23 cellular contexts compared by ENCODE assay signal in genomic region chr1:202821467-202821866, GRCh38. TPM values are rescaled to one million over a fixed set of nuclear protein-coding genes. Genes with fewer than 3 reads are reported as not detected.
DNase-seq lines count a peak whose midpoint lies in the region; ATAC-seq and TF ChIP-seq lines count a peak whose summit lies in the region.
"Had no signal": no experiment of that assay in that cellular context is flagged by ENCODE, and none has a peak within 500 bp of the region (broad histone marks: within the 10 kb centered on the region; RNA-seq: fewer than 3 reads in every experiment).

No MANE protein-coding gene starts in this region.

- peaks cover 6% of the 10 kb centered on the region for H3K4me1 ChIP-seq in GM23248 (ENCODE audit: insufficient read depth)
- peaks cover 6% of the 10 kb centered on the region for H3K4me1 ChIP-seq in smooth muscle cell (ENCODE audit: low read depth)
- H3K4me1 ChIP-seq: upper lobe of left lung had no signal

- no peak for ATAC-seq in HG03342 (IDR thresholded peaks at IDR 0.05; ENCODE audit: unreplicated experiment)
- ATAC-seq: left lobe of liver; natural killer cell treated with Interleukin-12 subunit alpha and Interleukin-12 subunit beta and Interleukin-15 and Interleukin-18, amount 100 ng/mL, for 72 hours had no signal

- peaks cover 2% of the 10 kb centered on the region for H3K27me3 ChIP-seq in GM23248 (replicated peaks; ENCODE audit: insufficient read depth)
- no peaks in the 10 kb centered on the region for H3K27me3 ChIP-seq in smooth muscle cell (ENCODE audit: low read depth)
- H3K27me3 ChIP-seq: upper lobe of left lung had no signal

- peak overlapping the region; percentile 22 for H3K4me2 ChIP-seq in GM23248 (ENCODE audit: unreplicated experiment)
- peak overlapping the region; percentile 56 for H3K4me2 ChIP-seq in smooth muscle cell

- no peaks in the 10 kb centered on the region for H3K9me3 ChIP-seq in GM23248 (ENCODE audit: low read depth)
- H3K9me3 ChIP-seq in smooth muscle cell (replicated peaks; ENCODE audit: low read depth) = no peaks in the 10 kb centered on the region
- H3K9me3 ChIP-seq: upper lobe of left lung had no signal

- TF ChIP-seq POLR2A in erythroblast (IDR thresholded peaks at IDR 0.05; ENCODE audit: low read length) = no peak

- no peak overlapping the region for H3K9ac ChIP-seq in GM23248
- no peak overlapping the region for H3K9ac ChIP-seq in smooth muscle cell (ENCODE audit: low read depth)

- H4K20me1 ChIP-seq in GM23248 (ENCODE audit: insufficient read depth) (no peaks in the 10 kb centered on the region), smooth muscle cell (ENCODE audit: low read depth) (no peaks in the 10 kb centered on the region)

- peak overlapping the region; percentile 31 for H3K27ac ChIP-seq in GM23248
- peak overlapping the region; percentile 68 for H3K27ac ChIP-seq in smooth muscle cell (ENCODE audit: low read depth)
- H3K27ac ChIP-seq: HL-60, upper lobe of left lung had no signal

- no peaks in the 10 kb centered on the region for H3K36me3 ChIP-seq in GM23248 (ENCODE audit: low read depth)
- H3K36me3 ChIP-seq in smooth muscle cell (ENCODE audit: low read depth) = no peaks in the 10 kb centered on the region
- H3K36me3 ChIP-seq: upper lobe of left lung had no signal

- H3K9me2 ChIP-seq in GM23248 (ENCODE audit: insufficient read depth) = no peaks in the 10 kb centered on the region

- in situ Hi-C loops in GM23248 (cut with MboI) = no loop called here

- H2AFZ ChIP-seq in GM23248 = peak overlapping the region; percentile 68
- peak overlapping the region; percentile 58 for H2AFZ ChIP-seq in smooth muscle cell (ENCODE audit: low read depth)

- no peak overlapping the region for H3K4me3 ChIP-seq in GM23248
- no peak overlapping the region for H3K4me3 ChIP-seq in smooth muscle cell
- H3K4me3 ChIP-seq: upper lobe of left lung had no signal

- H3K79me2 ChIP-seq in GM23248 (ENCODE audit: insufficient read depth) = no peaks in the 10 kb centered on the region
- no peaks in the 10 kb centered on the region for H3K79me2 ChIP-seq in smooth muscle cell (ENCODE audit: low read depth)

- peak; percentile 58 for DNase-seq in GM23248
- DNase-seq in astrocyte of the hippocampus (ENCODE audit: low read depth, low spot score) = peak; percentile 78
- DNase-seq in islet precursor cell = peak; percentile 68
- no peak for DNase-seq in smooth muscle cell (lab: John Stamatoyannopoulos, UW; ENCODE audit: unreplicated experiment)
- no peak for DNase-seq in erythroblast (lab: John Stamatoyannopoulos, UW)
- no peak for DNase-seq in NCI-H510A (lab: John Stamatoyannopoulos, UW)
- no peak for DNase-seq in NCI-H1417 treated with DMSO at 0.1 percent for 48 hours (lab: John Stamatoyannopoulos, UW)
- DNase-seq: activated CD4-positive, alpha-beta T cell treated with anti-CD3 and anti-CD28 coated beads, Interleukin-2, amount 50 U/mL, for 1 hour; CD4-positive, alpha-beta T cell; effector memory CD4-positive, alpha-beta T cell; HCEC 1CT; head of caudate nucleus; Karpas-422; NCI-H1694 treated with DMSO at 0.1 percent for 48 hours; right cardiac atrium; RPMI8226; stimulated activated CD4-positive, alpha-beta T cell treated with anti-CD3 and anti-CD28 coated beads, Interleukin-4, amount 100 ng/mL, for 24 hours; T-helper 2 cell; upper lobe of left lung had no signal

- no peak for TF ChIP-seq CTCF in smooth muscle cell (IDR thresholded peaks at IDR 0.05; ENCODE audit: borderline replicate concordance, insufficient read depth, poor library complexity, severe bottlenecking)

- H3F3A ChIP-seq in GM23248 (ENCODE audit: insufficient read depth) = peaks cover 11% of the 10 kb centered on the region; the same call in 1 of the 2 replicates
- H3F3A ChIP-seq in smooth muscle cell (ENCODE audit: low read depth) = no peaks in the 10 kb centered on the region

- 40 to 46% methylated on average over 2 of the region's 2 CpGs for WGBS in GM23248 (ENCODE audit: low coverage in 1 of 2, low lambda C conversion rate in 2 of 2, missing lambda C conversion rate in 2 of 2), 2 experiments
- WGBS in smooth muscle cell (ENCODE audit: low lambda C conversion rate) = 9% methylated on average over 2 of the region's 2 CpGs

RNA-seq across cellular contexts. Expression of gene PCAT6, which starts 10.7 kb away (rescaled TPM):
- total RNA-seq in GM23248 (2014; rRNA removed; shearing (Covaris generic)) = not detected in 2 replicates
- polyA plus RNA-seq in GM23248 (2016; fragmentation: Nextera tagmentation; extraction: Ambion mirVana) (9.4 and 13.9 TPM in 2 replicates), smooth muscle cell (24.9 and 30.1 TPM in 2 replicates)
- 1.7 and 13.0 TPM in 2 replicates for total RNA-seq in smooth muscle cell

RNA-seq across cellular contexts. Expression of gene KDM5B, which starts 13.2 kb away (rescaled TPM):
- 64.3 and 74.7 TPM in 2 replicates for total RNA-seq in GM23248 (2014; rRNA removed; shearing (Covaris generic))
- polyA plus RNA-seq in GM23248 (2016; fragmentation: Nextera tagmentation; extraction: Ambion mirVana) (74.4 and 79.5 TPM in 2 replicates), smooth muscle cell (94.1 and 128 TPM in 2 replicates)
- total RNA-seq in smooth muscle cell = 158 and 178 TPM in 2 replicates

Comparison
In these comparisons a context has a peak if more than half of its experiments do, and no peak if none do; other contexts are left out.
1. DNase-seq: peak in GM23248 (single experiment), astrocyte of the hippocampus (single experiment) and islet precursor cell (single experiment); none in smooth muscle cell (single experiment), erythroblast (0 of 2), NCI-H510A (single experiment) and NCI-H1417 treated with DMSO at 0.1 percent for 48 hours (single experiment).